2 cellular contexts compared by ENCODE assay signal in the genomic region with DNA sequence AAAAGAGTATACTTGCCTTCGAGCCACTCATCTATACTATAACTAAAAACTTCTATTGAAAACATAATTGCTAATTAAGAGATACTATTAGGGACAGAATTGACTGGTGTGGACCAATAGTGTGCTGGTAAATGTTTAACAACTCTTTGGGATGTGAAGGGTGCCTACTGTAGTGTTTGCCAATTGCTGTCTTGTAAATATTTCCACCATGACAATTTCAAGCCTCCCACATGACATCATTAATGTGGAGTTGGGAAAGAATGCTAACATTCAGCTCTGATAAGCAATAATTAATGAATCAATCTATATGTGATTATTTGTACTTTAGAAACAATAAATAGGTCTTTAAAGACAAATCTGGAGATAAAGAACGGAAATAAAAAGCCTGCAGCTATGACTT.
TF ChIP-seq lines count a peak whose summit lies in the region.

No MANE protein-coding gene starts in this region.

TF ChIP-seq in SK-N-SH, 30 proteins besides CTCF, POLR2A, EP300 and RAD21 (continued from another document):
- TF ChIP-seq, protein P1, sequence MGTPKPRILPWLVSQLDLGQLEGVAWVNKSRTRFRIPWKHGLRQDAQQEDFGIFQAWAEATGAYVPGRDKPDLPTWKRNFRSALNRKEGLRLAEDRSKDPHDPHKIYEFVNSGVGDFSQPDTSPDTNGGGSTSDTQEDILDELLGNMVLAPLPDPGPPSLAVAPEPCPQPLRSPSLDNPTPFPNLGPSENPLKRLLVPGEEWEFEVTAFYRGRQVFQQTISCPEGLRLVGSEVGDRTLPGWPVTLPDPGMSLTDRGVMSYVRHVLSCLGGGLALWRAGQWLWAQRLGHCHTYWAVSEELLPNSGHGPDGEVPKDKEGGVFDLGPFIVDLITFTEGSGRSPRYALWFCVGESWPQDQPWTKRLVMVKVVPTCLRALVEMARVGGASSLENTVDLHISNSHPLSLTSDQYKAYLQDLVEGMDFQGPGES (IDR thresholded peaks at IDR 0.05; ENCODE audit: low read depth, low read length), result no peak
- peak; percentile 15; the same call in 1 of the 2 replicates for TF ChIP-seq JUND (IDR thresholded peaks at IDR 0.05)
- 0 out of 2 replicates have a peak, but pooled peaks have one; percentile 6 for TF ChIP-seq FOSL2 (IDR thresholded peaks at IDR 0.05; ENCODE audit: borderline replicate concordance, low read depth)
- no peak for TF ChIP-seq MEF2A (IDR thresholded peaks at IDR 0.05; ENCODE audit: borderline replicate concordance, low read depth)
- TF ChIP-seq, protein P2, sequence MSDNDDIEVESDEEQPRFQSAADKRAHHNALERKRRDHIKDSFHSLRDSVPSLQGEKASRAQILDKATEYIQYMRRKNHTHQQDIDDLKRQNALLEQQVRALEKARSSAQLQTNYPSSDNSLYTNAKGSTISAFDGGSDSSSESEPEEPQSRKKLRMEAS (IDR thresholded peaks at IDR 0.05; ENCODE audit: low read depth), result no peak
- TF ChIP-seq SIN3A (IDR thresholded peaks at IDR 0.05; ENCODE audit: borderline replicate concordance, low read depth, low read length), result no peak
- TF ChIP-seq RCOR1 (IDR thresholded peaks at IDR 0.05; ENCODE audit: low read length), result no peak

TF ChIP-seq in SK-N-SH treated with all-trans-retinoic acid at 6 μM for 48 hours, 23 proteins besides CTCF, POLR2A, EP300 and RAD21 (continued from another document):
- TF ChIP-seq, protein P3, sequence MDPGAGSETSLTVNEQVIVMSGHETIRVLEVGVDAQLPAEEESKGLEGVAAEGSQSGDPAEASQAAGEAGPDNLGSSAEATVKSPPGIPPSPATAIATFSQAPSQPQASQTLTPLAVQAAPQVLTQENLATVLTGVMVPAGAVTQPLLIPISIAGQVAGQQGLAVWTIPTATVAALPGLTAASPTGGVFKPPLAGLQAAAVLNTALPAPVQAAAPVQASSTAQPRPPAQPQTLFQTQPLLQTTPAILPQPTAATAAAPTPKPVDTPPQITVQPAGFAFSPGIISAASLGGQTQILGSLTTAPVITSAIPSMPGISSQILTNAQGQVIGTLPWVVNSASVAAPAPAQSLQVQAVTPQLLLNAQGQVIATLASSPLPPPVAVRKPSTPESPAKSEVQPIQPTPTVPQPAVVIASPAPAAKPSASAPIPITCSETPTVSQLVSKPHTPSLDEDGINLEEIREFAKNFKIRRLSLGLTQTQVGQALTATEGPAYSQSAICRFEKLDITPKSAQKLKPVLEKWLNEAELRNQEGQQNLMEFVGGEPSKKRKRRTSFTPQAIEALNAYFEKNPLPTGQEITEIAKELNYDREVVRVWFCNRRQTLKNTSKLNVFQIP (CRISPR knock-in tag; IDR thresholded peaks at IDR 0.05; ENCODE audit: borderline replicate concordance, low read depth), result no peak
- TF ChIP-seq OSR1 (CRISPR knock-in tag; IDR thresholded peaks at IDR 0.05), result no peak
- TF ChIP-seq ZNF565 (CRISPR knock-in tag; conservative IDR thresholded peaks at IDR 0.05; ENCODE audit: low read depth), result no peak
